Comparison of ENCODE assay signal across 8 cellular contexts in the genomic region with DNA sequence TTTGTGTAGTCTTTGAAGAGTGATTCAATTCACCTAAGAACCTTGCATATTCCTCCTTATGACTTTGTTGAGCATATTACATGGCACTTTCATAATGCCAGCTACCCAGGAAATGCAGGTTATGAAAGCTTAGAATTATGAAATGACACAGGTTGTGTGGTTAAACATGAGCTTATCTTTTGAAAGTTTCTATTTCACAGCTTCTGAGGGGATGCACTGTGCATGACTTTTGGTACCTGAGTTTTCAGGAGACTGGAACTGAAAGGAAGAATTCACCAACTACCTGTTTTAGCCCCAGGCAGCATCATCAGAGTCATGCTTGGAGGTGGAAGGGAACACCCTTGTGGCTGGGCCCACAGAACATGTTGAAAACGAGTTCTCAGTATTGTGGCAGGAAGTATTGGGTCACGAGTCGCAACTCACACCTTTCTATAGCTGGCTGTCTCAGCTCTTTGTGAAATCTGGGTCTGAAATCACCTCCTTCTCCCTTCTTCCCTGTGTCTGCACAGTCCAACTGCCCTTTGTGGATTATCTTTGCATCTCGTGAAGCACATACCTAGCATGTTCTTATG.
DNase-seq lines count a peak whose midpoint lies in the region; ATAC-seq, FAIRE-seq and TF ChIP-seq lines count a peak whose summit lies in the region.

No MANE protein-coding gene starts in this region.

- intact Hi-C loops in aorta (cut with DNase I): no loop called here

- H3K27me3 Mint-ChIP-seq in T-helper 2 cell treated with Interferon-gamma antibody and Interleukin-4, amounts not matched to agents 5 μg/mL and 100 μg/mL, for 36 hours (ENCODE audit: low read depth): peaks cover 54% of the 10 kb centered on the region

- peaks cover 4 to 20% of the 10 kb centered on the region in 2 donors for H3K4me1 ChIP-seq in aorta (ENCODE audit: control insufficient read depth in 1 of 2, insufficient read depth in 2 of 2, low read length in 2 of 2)

- peak overlapping the region; percentile 32 for H3K4me3 Mint-ChIP-seq in T-helper 2 cell treated with Interferon-gamma antibody and Interleukin-4, amounts not matched to agents 5 μg/mL and 100 μg/mL, for 36 hours

- no peaks in the 10 kb centered on the region for H3K27me3 ChIP-seq in bronchial epithelial cell (ENCODE audit: control insufficient read depth, insufficient read depth, low read length)
- H3K27me3 ChIP-seq in aorta (ENCODE audit: control insufficient read depth in 1 of 2, insufficient read depth in 2 of 2, low read length in 1 of 2): no peaks in the 10 kb centered on the region

- no peak overlapping the region for H3K4me3 ChIP-seq in bronchial epithelial cell (ENCODE audit: low read depth, low read length)
- no peak overlapping the region for H3K4me3 ChIP-seq in aorta (ENCODE audit: low read length in 2 of 2)

- FAIRE-seq in bronchial epithelial cell (lab: Jason Lieb, UNC): peak; percentile 99

- H3K4me1 Mint-ChIP-seq in T-helper 2 cell treated with Interferon-gamma antibody and Interleukin-4, amounts not matched to agents 5 μg/mL and 100 μg/mL, for 36 hours (ENCODE audit: low read depth): peaks cover 34% of the 10 kb centered on the region

- H3K27ac ChIP-seq in aorta (ENCODE audit: low read depth in 1 of 2, low read length in 2 of 2): no peak overlapping the region

- ATAC-seq in GM19023 (IDR thresholded peaks at IDR 0.05; ENCODE audit: unreplicated experiment): peak; percentile 81
- ATAC-seq in HG03097 (IDR thresholded peaks at IDR 0.05; ENCODE audit: low FRiP score, unreplicated experiment): peak; percentile 77
- no peak for ATAC-seq in aorta (ENCODE audit: low FRiP score)

- H3K36me3 ChIP-seq in bronchial epithelial cell (ENCODE audit: control insufficient read depth, insufficient read depth, low read length) (no peaks in the 10 kb centered on the region), aorta (ENCODE audit: control insufficient read depth in 1 of 2, insufficient read depth in 2 of 2, low read length in 1 of 2) (no peaks in the 10 kb centered on the region)

- H3K9me3 Mint-ChIP-seq in T-helper 2 cell treated with Interferon-gamma antibody and Interleukin-4, amounts not matched to agents 5 μg/mL and 100 μg/mL, for 36 hours: no peaks in the 10 kb centered on the region

- H3K27ac Mint-ChIP-seq in T-helper 2 cell treated with Interferon-gamma antibody and Interleukin-4, amounts not matched to agents 5 μg/mL and 100 μg/mL, for 36 hours: peak overlapping the region; percentile 64

- peak; percentile 81 for DNase-seq in T-helper 2 cell treated with Interferon-gamma antibody and Interleukin-4, amounts not matched to agents 5 μg/mL and 100 μg/mL, for 36 hours (ENCODE audit: low spot score)
- DNase-seq in bronchial epithelial cell (ENCODE audit: low read depth) (peak; percentile 93), NCI-H226 (no peak), NCI-H82 (lab: John Stamatoyannopoulos, UW) (no peak), aorta (no peak)
- DNase-seq in stimulated activated CD8-positive, alpha-beta memory T cell treated with anti-CD3 and anti-CD28 coated beads, Interleukin-7, amount 100 ng/mL, for 1 hour (ENCODE audit: low read depth in 2 of 2): peak; percentile 34 to 41

- no peaks in the 10 kb centered on the region for H3K9me3 ChIP-seq in aorta (ENCODE audit: control insufficient read depth, low read length)

- peaks cover 6% of the 10 kb centered on the region for H3K36me3 Mint-ChIP-seq in T-helper 2 cell treated with Interferon-gamma antibody and Interleukin-4, amounts not matched to agents 5 μg/mL and 100 μg/mL, for 36 hours (ENCODE audit: low read depth)

- TF ChIP-seq CTCF in bronchial epithelial cell (IDR thresholded peaks at IDR 0.05; ENCODE audit: insufficient read depth, low read length, severe bottlenecking): peak; percentile 29

- 89 to 92% methylated on average over 4 of the region's 4 CpGs for WGBS in aorta, 2 donors

Comparison
In these comparisons a context has a peak if more than half of its experiments do, and no peak if none do; other contexts are left out.
1. DNase-seq: peak in T-helper 2 cell treated with Interferon-gamma antibody and Interleukin-4, amounts not matched to agents 5 μg/mL and 100 μg/mL, for 36 hours (single experiment), bronchial epithelial cell (single experiment) and stimulated activated CD8-positive, alpha-beta memory T cell treated with anti-CD3 and anti-CD28 coated beads, Interleukin-7, amount 100 ng/mL, for 1 hour (2 of 2); none in NCI-H226 (single experiment), NCI-H82 (single experiment) and aorta (0 of 2).